In the genomic region with DNA sequence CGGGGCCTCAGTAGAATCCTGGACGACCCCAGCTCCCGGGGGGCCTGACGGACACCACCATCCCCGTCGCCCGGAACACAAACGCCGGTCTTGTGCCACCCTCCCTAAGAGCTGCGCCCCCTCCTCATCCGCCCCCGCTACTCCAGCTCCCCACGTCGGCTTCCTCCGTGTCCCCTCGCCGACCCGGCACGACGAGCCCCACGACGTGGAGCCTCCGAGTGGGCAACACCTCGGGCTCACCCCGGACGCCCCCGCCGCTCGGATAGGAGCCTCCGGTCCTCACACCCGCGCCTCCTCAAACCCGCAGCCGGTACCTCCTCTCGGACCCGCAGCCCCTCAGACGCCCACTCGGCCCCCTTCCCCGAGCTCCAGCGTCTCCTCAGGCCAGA, we compare ENCODE assay signal across 8 cellular contexts. TPM values are rescaled to one million over a fixed set of nuclear protein-coding genes. Genes with fewer than 3 reads are reported as not detected.
DNase-seq lines count a peak whose midpoint lies in the region; ATAC-seq, FAIRE-seq and TF ChIP-seq lines count a peak whose summit lies in the region.

No MANE protein-coding gene starts in this region.

- H3K9me3 ChIP-seq in adrenal gland (replicated peaks in 1 of 3) (no peaks in the 10 kb centered on the region), iPS-18c (ENCODE audit: control insufficient read depth, insufficient read depth, low read length) (no peaks in the 10 kb centered on the region), subcutaneous abdominal adipose tissue (ENCODE audit: control insufficient read depth in 5 of 5, low read length in 5 of 5) (no peaks in the 10 kb centered on the region)

- no peak for TF ChIP-seq POLR2A in adrenal gland (IDR thresholded peaks at IDR 0.05)

- peak; percentile 1 for ATAC-seq in GM21381 (IDR thresholded peaks at IDR 0.05; ENCODE audit: unreplicated experiment)

- H3K27ac ChIP-seq in HL-60 (replicated peaks): peak overlapping the region; percentile 73
- peak overlapping the region in 4 of 5 donors; percentile 85 to 92 (median 91) for H3K27ac ChIP-seq in adrenal gland
- peak overlapping the region; percentile 78 for H3K27ac ChIP-seq in subcutaneous abdominal adipose tissue (ENCODE audit: low read depth, low read length)

- DNase-seq in HL-60 (ENCODE audit: low read depth in 1 of 2, low spot score in 1 of 2) (no peak), adrenal gland (peak in 5 of 7 donors; percentile 18 to 60 (median 40)), RCC 7860 (ENCODE audit: low spot score) (no peak), GM19239 (ENCODE audit: insufficient read length, low spot score) (no peak), SKM-1 (lab: John Stamatoyannopoulos, UW; ENCODE audit: unreplicated experiment) (no peak)

- WGBS in adrenal gland, 4 donors: 0 to 1% (median 0%) methylated on average over 3 to 40 of the region's 40 CpGs

- intact Hi-C loops in adrenal gland (cut with DNase I): loop anchor here in 1 of 2 donors (5.0 to 10.0 kb wide), 2 partner anchors 70 to 72 kb away; no protein-coding TSS in a partner anchor

- no peaks in the 10 kb centered on the region for H3K36me3 ChIP-seq in adrenal gland (replicated peaks in 1 of 2)
- H3K36me3 ChIP-seq in subcutaneous abdominal adipose tissue (ENCODE audit: control insufficient read depth in 5 of 5, insufficient read depth in 5 of 5, low read length in 5 of 5): no peaks in the 10 kb centered on the region

- FAIRE-seq in RCC 7860 (lab: Jason Lieb, UNC) (no peak), GM19239 (lab: Jason Lieb, UNC) (no peak)

- H3K9ac ChIP-seq in subcutaneous abdominal adipose tissue (ENCODE audit: low read length in 5 of 5): peak overlapping the region; percentile 66 to 95 (median 93)

- peaks cover 37 to 52% of the 10 kb centered on the region in 2 donors for H3K4me1 ChIP-seq in adrenal gland (replicated peaks in 1 of 2)
- H3K4me1 ChIP-seq in subcutaneous abdominal adipose tissue (ENCODE audit: control insufficient read depth in 5 of 5, insufficient read depth in 5 of 5, low read length in 5 of 5): peaks cover 3 to 57% (median 55%) of the 10 kb centered on the region in 5 donors

- H3K27me3 ChIP-seq in HL-60 (ENCODE audit: insufficient read depth, poor library complexity, severe bottlenecking): peaks cover 4% of the 10 kb centered on the region
- H3K27me3 ChIP-seq in adrenal gland: no peaks in the 10 kb centered on the region
- H3K27me3 ChIP-seq in subcutaneous abdominal adipose tissue (ENCODE audit: control insufficient read depth in 5 of 5, insufficient read depth in 4 of 5, low read length in 5 of 5): peaks cover 0 to 5% (median 0%) of the 10 kb centered on the region in 5 donors

- H3K4me3 ChIP-seq in HL-60 (replicated peaks; ENCODE audit: insufficient read depth, low read length) (peak overlapping the region; percentile 90), adrenal gland (peak overlapping the region; percentile 37 to 99 (median 62)), iPS-18c (ENCODE audit: insufficient read depth, low read depth, low read length) (peak overlapping the region; percentile 79), subcutaneous abdominal adipose tissue (ENCODE audit: low read depth in 1 of 5, low read length in 5 of 5) (peak overlapping the region; percentile 80 to 87 (median 85))

- TF ChIP-seq CTCF in HL-60 (IDR thresholded peaks at IDR 0.05; ENCODE audit: insufficient read depth, low read length): no peak
- no peak for TF ChIP-seq CTCF in adrenal gland (IDR thresholded peaks at IDR 0.05)

RNA-seq across cellular contexts. Expression of a gene that starts 0.5 kb away (rescaled TPM):
- total RNA-seq in adrenal gland: 100 to 1,000 TPM; 100 to 197 (median 127) TPM
- 100 to 1,000 TPM in 1 of 3 donors, 10 to 100 TPM in 2; 26.5 to 169 (median 28.7) TPM for polyA plus RNA-seq in adrenal gland

RNA-seq across cellular contexts. Expression of a gene that starts 51.5 kb away (rescaled TPM):
- total RNA-seq in adrenal gland: 100 to 1,000 TPM in 4 of 8 donors, 10 to 100 TPM in 4; 68.4 to 147 (median 98.2) TPM
- 10 to 100 TPM; 53.4 to 100.0 (median 78.7) TPM for polyA plus RNA-seq in adrenal gland

Comparison
In these comparisons a context has a peak if more than half of its experiments do, and no peak if none do; other contexts are left out.
1. DNase-seq: peak in adrenal gland (5 of 7); none in HL-60 (0 of 2), RCC 7860 (single experiment), GM19239 (single experiment) and SKM-1 (single experiment).
2. Peak in every context shown above with its lines, with median percentiles within 50 percentile points of each other: H3K27ac ChIP-seq and H3K4me3 ChIP-seq.